In the genomic region with DNA sequence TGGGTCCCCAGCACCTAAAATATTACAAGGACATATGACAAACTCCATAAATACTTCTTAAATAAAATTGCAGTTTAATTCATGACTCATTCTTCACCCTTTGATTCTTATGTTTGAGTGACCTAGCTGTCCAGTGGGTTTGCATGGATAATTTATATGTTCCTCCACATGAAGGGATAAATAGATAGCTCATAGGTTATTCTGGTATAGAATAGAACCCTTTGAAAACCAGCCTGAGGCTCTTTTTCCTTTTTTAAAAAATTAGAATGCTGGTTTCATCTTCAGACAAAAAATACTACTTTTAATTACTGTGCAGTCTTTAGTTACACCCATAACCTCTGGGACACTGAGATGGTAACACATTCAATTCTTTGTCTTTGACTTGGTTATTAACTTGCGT, we compare ENCODE assay signal across 23 cellular contexts.
DNase-seq lines count a peak whose midpoint lies in the region; ATAC-seq, FAIRE-seq and TF ChIP-seq lines count a peak whose summit lies in the region.
"Had no signal": no experiment of that assay in that cellular context is flagged by ENCODE, and none has a peak within 500 bp of the region (broad histone marks: within the 10 kb centered on the region; RNA-seq: fewer than 3 reads in every experiment).

No MANE protein-coding gene starts in this region.

- peaks cover 54% of the 10 kb centered on the region for H3K4me1 ChIP-seq in A549
- H3K4me1 ChIP-seq: BE2C, BLaER1, Caco-2 had no signal

- H3K27me3 Mint-ChIP-seq in nephron progenitor cell (ENCODE audit: low read depth, poor library complexity): no peaks in the 10 kb centered on the region
- H3K27me3 Mint-ChIP-seq: CD4-positive, CD25-positive, alpha-beta regulatory T cell; CD8-positive, alpha-beta memory T cell had no signal

- WGBS in A549 (ENCODE audit: missing lambda C conversion rate): 92% methylated on average over 1 of the region's 1 CpG

- H3K9me3 ChIP-seq in A549: no peaks in the 10 kb centered on the region
- H3K9me3 ChIP-seq: BE2C, BLaER1, Caco-2 had no signal

- TF ChIP-seq CTCF in A549 (IDR thresholded peaks at IDR 0.05) (no peak), nephron progenitor cell (IDR thresholded peaks at IDR 0.05) (no peak)

- H3K9me3 Mint-ChIP-seq in nephron progenitor cell: no peaks in the 10 kb centered on the region

- no peak for TF ChIP-seq RAD21 in A549 (conservative IDR thresholded peaks at IDR 0.05 in 1 of 2, IDR thresholded peaks at IDR 0.05 in 1 of 2)

- POLR2A ChIA-PET in A549 (lab: Yijun Ruan, JAX): no interaction called here

- H3K4me3 ChIP-seq in A549: no peak overlapping the region
- H3K4me3 ChIP-seq: BLaER1, GM12878 had no signal

- DNase-seq in A549 (ENCODE audit: low read depth in 1 of 2, low spot score in 1 of 2): no peak
- peak; percentile 24 for DNase-seq in M059J (ENCODE audit: low read depth)
- DNase-seq in RPMI7951 (ENCODE audit: low read depth): peak; percentile 19
- peak; percentile 86 for DNase-seq in foreskin melanocyte
- no peak for DNase-seq in nephron progenitor cell
- DNase-seq in NOMO-1 treated with dmso at 0.1 percent for 144 hours (lab: John Stamatoyannopoulos, UW; ENCODE audit: unreplicated experiment): no peak
- DNase-seq in GF-D8 (lab: John Stamatoyannopoulos, UW): no peak
- DNase-seq: ACHN; BE2C; C1 segment of cervical spinal cord; Caco-2; Calu3; CD4-positive, alpha-beta memory T cell; CD4-positive, CD25-positive, alpha-beta regulatory T cell; CD8-positive, alpha-beta memory T cell; DMS79 treated with DMSO at 0.1 percent for 48 hours had no signal

- no peak overlapping the region for H3K27ac Mint-ChIP-seq in nephron progenitor cell
- H3K27ac Mint-ChIP-seq: CD4-positive, alpha-beta memory T cell; CD4-positive, CD25-positive, alpha-beta regulatory T cell; CD8-positive, alpha-beta memory T cell had no signal

- TF ChIP-seq POLR2A in A549 (IDR thresholded peaks at IDR 0.05; ENCODE audit: low read length): no peak

- H3K4me1 Mint-ChIP-seq in nephron progenitor cell: no peaks in the 10 kb centered on the region
- H3K4me1 Mint-ChIP-seq: CD4-positive, alpha-beta memory T cell; CD4-positive, CD25-positive, alpha-beta regulatory T cell; CD8-positive, alpha-beta memory T cell had no signal

- CTCF ChIA-PET in A549 (lab: Yijun Ruan, JAX): interaction anchor here (1.2 kb wide), 1 partner anchor 62 kb away, joined by 3 read pairs; no protein-coding TSS in a partner anchor

- peak overlapping the region; percentile 20; the same call in 2 of the 3 replicates for H3K4me2 ChIP-seq in A549
- H3K4me2 ChIP-seq: BLaER1 had no signal

- no peak for ATAC-seq in A549
- ATAC-seq: GM12878 had no signal

- no peak overlapping the region for H3K4me3 Mint-ChIP-seq in nephron progenitor cell
- H3K4me3 Mint-ChIP-seq: CD14-positive monocyte; CD4-positive, alpha-beta memory T cell; CD4-positive, CD25-positive, alpha-beta regulatory T cell; CD8-positive, alpha-beta memory T cell had no signal

- H3K27ac ChIP-seq in A549: no peak overlapping the region
- H3K27ac ChIP-seq: 22Rv1, BLaER1 had no signal

- H3K36me3 Mint-ChIP-seq in nephron progenitor cell (ENCODE audit: low read depth): no peaks in the 10 kb centered on the region
- H3K36me3 Mint-ChIP-seq: CD14-positive monocyte; CD4-positive, alpha-beta memory T cell; CD4-positive, CD25-positive, alpha-beta regulatory T cell; CD8-positive, alpha-beta memory T cell had no signal

- TF ChIP-seq EP300 in A549 (IDR thresholded peaks at IDR 0.05): no peak

- no peak for FAIRE-seq in A549 (lab: Jason Lieb, UNC)
- FAIRE-seq: D721Med, GM12878, GM12892, GM18507 had no signal

TF ChIP-seq in A549, 52 proteins besides CTCF, POLR2A, EP300 and RAD21:
- TF ChIP-seq, protein P1, sequence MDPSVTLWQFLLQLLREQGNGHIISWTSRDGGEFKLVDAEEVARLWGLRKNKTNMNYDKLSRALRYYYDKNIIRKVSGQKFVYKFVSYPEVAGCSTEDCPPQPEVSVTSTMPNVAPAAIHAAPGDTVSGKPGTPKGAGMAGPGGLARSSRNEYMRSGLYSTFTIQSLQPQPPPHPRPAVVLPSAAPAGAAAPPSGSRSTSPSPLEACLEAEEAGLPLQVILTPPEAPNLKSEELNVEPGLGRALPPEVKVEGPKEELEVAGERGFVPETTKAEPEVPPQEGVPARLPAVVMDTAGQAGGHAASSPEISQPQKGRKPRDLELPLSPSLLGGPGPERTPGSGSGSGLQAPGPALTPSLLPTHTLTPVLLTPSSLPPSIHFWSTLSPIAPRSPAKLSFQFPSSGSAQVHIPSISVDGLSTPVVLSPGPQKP (IDR thresholded peaks at IDR 0.05; ENCODE audit: low read depth, low read length): no peak
- TF ChIP-seq TP53 (CRISPR knock-in tag; IDR thresholded peaks at IDR 0.05) (no peak), BHLHE40 (IDR thresholded peaks at IDR 0.05; ENCODE audit: low read depth, low read length) (no peak), EHF (CRISPR knock-in tag; IDR thresholded peaks at IDR 0.05) (no peak), NFE2L2 (conservative IDR thresholded peaks at IDR 0.05; ENCODE audit: low read length) (no peak), HOXA7 (CRISPR knock-in tag; IDR thresholded peaks at IDR 0.05) (no peak), CHD2 (IDR thresholded peaks at IDR 0.05; ENCODE audit: low read length, partially characterized antibody) (no peak), USF2 (IDR thresholded peaks at IDR 0.05) (no peak), FOSL2 (IDR thresholded peaks at IDR 0.05) (no peak), FOSL2 (CRISPR knock-in tag; IDR thresholded peaks at IDR 0.05) (no peak), MYC (IDR thresholded peaks at IDR 0.05; ENCODE audit: borderline replicate concordance, low read length) (no peak), PBX3 (IDR thresholded peaks at IDR 0.05) (no peak)
- TF ChIP-seq, protein P2, sequence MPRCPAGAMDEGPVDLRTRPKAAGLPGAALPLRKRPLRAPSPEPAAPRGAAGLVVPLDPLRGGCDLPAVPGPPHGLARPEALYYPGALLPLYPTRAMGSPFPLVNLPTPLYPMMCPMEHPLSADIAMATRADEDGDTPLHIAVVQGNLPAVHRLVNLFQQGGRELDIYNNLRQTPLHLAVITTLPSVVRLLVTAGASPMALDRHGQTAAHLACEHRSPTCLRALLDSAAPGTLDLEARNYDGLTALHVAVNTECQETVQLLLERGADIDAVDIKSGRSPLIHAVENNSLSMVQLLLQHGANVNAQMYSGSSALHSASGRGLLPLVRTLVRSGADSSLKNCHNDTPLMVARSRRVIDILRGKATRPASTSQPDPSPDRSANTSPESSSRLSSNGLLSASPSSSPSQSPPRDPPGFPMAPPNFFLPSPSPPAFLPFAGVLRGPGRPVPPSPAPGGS (IDR thresholded peaks at IDR 0.05): no peak
- TF ChIP-seq, protein P3, sequence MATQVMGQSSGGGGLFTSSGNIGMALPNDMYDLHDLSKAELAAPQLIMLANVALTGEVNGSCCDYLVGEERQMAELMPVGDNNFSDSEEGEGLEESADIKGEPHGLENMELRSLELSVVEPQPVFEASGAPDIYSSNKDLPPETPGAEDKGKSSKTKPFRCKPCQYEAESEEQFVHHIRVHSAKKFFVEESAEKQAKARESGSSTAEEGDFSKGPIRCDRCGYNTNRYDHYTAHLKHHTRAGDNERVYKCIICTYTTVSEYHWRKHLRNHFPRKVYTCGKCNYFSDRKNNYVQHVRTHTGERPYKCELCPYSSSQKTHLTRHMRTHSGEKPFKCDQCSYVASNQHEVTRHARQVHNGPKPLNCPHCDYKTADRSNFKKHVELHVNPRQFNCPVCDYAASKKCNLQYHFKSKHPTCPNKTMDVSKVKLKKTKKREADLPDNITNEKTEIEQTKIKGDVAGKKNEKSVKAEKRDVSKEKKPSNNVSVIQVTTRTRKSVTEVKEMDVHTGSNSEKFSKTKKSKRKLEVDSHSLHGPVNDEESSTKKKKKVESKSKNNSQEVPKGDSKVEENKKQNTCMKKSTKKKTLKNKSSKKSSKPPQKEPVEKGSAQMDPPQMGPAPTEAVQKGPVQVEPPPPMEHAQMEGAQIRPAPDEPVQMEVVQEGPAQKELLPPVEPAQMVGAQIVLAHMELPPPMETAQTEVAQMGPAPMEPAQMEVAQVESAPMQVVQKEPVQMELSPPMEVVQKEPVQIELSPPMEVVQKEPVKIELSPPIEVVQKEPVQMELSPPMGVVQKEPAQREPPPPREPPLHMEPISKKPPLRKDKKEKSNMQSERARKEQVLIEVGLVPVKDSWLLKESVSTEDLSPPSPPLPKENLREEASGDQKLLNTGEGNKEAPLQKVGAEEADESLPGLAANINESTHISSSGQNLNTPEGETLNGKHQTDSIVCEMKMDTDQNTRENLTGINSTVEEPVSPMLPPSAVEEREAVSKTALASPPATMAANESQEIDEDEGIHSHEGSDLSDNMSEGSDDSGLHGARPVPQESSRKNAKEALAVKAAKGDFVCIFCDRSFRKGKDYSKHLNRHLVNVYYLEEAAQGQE (IDR thresholded peaks at IDR 0.05): no peak

Comparison
In these comparisons a context has a peak if more than half of its experiments do, and no peak if none do; other contexts are left out.
1. DNase-seq: peak in M059J (single experiment), RPMI7951 (single experiment) and foreskin melanocyte (single experiment); none in A549 (0 of 2), nephron progenitor cell (single experiment), NOMO-1 treated with dmso at 0.1 percent for 144 hours (single experiment) and GF-D8 (single experiment).